In genomic region chr17:54455251-54455868, GRCh38 we compare ENCODE assay signal across 20 cellular contexts.
"Had no signal": no experiment of that assay in that cellular context is flagged by ENCODE, and none has a peak within 500 bp of the region (broad histone marks: within the 10 kb centered on the region; RNA-seq: fewer than 3 reads in every experiment).

No MANE protein-coding gene starts in this region.

- H3K27ac Mint-ChIP-seq: naive thymus-derived CD4-positive, alpha-beta T cell; nephron progenitor cell; stimulated activated naive B cell treated with anti-CD40 and anti-IgM and Interleukin-4, amounts not matched to agents 10 μg/mL and 1 μg/mL and 100 μg/mL, for 72 hours; stimulated activated naive CD8-positive, alpha-beta T cell treated with anti-CD3 and anti-CD28 coated beads, Interleukin-15, amount 100 ng/mL, for 72 hours had no signal

- FAIRE-seq: endothelial cell of umbilical vein had no signal

- H3K27me3 ChIP-seq: colonic mucosa, heart left ventricle, neutrophil, sigmoid colon, testis, tibial nerve had no signal

- H3K36me3 ChIP-seq: colonic mucosa, heart left ventricle, neutrophil, sigmoid colon, tibial nerve had no signal

- H3K27ac ChIP-seq: colonic mucosa, heart left ventricle, neutrophil, sigmoid colon, skin epidermis, testis, tibial nerve had no signal

- H3K36me3 Mint-ChIP-seq: stimulated activated naive B cell treated with anti-CD40 and anti-IgM and Interleukin-4, amounts not matched to agents 10 μg/mL and 1 μg/mL and 100 μg/mL, for 72 hours had no signal

- ATAC-seq: heart left ventricle; left colon; naive thymus-derived CD4-positive, alpha-beta T cell; stimulated activated naive B cell treated with anti-CD40 and anti-IgM and Interleukin-4, amounts not matched to agents 10 μg/mL and 1 μg/mL and 100 μg/mL, for 72 hours; stimulated activated naive CD8-positive, alpha-beta T cell treated with anti-CD3 and anti-CD28 coated beads, Interleukin-15, amount 100 ng/mL, for 72 hours had no signal

- H3K4me3 Mint-ChIP-seq: naive thymus-derived CD4-positive, alpha-beta T cell; nephron progenitor cell; stimulated activated naive B cell treated with anti-CD40 and anti-IgM and Interleukin-4, amounts not matched to agents 10 μg/mL and 1 μg/mL and 100 μg/mL, for 72 hours; stimulated activated naive CD8-positive, alpha-beta T cell treated with anti-CD3 and anti-CD28 coated beads, Interleukin-15, amount 100 ng/mL, for 72 hours had no signal

- H3K4me3 ChIP-seq: colonic mucosa, heart left ventricle, sigmoid colon, skin epidermis, testis, tibial nerve had no signal

- DNase-seq: colonic mucosa; dermis blood vessel endothelial cell; erythroblast; foreskin melanocyte; heart left ventricle; hippocampal formation; left colon; naive thymus-derived CD4-positive, alpha-beta T cell; nephron progenitor cell; posterior cingulate gyrus; sigmoid colon; stimulated activated CD4-positive, alpha-beta T cell treated with anti-CD3 and anti-CD28 coated beads, Interleukin-2, amount 100 ng/mL, for 24 hours; stimulated activated CD4-positive, alpha-beta T cell treated with anti-CD3 and anti-CD28 coated beads, Interleukin-4, amount 100 ng/mL, for 4 hours; stimulated activated naive B cell treated with anti-CD40 and anti-IgM and Interleukin-4, amounts not matched to agents 10 μg/mL and 1 μg/mL and 100 μg/mL, for 72 hours; stimulated activated naive CD8-positive, alpha-beta T cell treated with anti-CD3 and anti-CD28 coated beads, Interleukin-15, amount 100 ng/mL, for 72 hours; testis had no signal

- H3K9me3 ChIP-seq: colonic mucosa, testis had no signal

- H3K4me1 ChIP-seq: colonic mucosa, heart left ventricle, sigmoid colon, testis, tibial nerve had no signal

- H3K4me1 Mint-ChIP-seq: naive thymus-derived CD4-positive, alpha-beta T cell; nephron progenitor cell; stimulated activated naive B cell treated with anti-CD40 and anti-IgM and Interleukin-4, amounts not matched to agents 10 μg/mL and 1 μg/mL and 100 μg/mL, for 72 hours; stimulated activated naive CD8-positive, alpha-beta T cell treated with anti-CD3 and anti-CD28 coated beads, Interleukin-15, amount 100 ng/mL, for 72 hours had no signal

- H3K27me3 Mint-ChIP-seq: naive thymus-derived CD4-positive, alpha-beta T cell; stimulated activated naive B cell treated with anti-CD40 and anti-IgM and Interleukin-4, amounts not matched to agents 10 μg/mL and 1 μg/mL and 100 μg/mL, for 72 hours; stimulated activated naive CD8-positive, alpha-beta T cell treated with anti-CD3 and anti-CD28 coated beads, Interleukin-15, amount 100 ng/mL, for 72 hours had no signal
